ENCODE assay signal across 17 cellular contexts in genomic region chr19:45473366-45474190, GRCh38. TPM values are rescaled to one million over a fixed set of nuclear protein-coding genes. Genes with fewer than 3 reads are reported as not detected.
DNase-seq lines count a peak whose midpoint lies in the region; ATAC-seq, FAIRE-seq and TF ChIP-seq lines count a peak whose summit lies in the region.
"Had no signal": no experiment of that assay in that cellular context is flagged by ENCODE, and none has a peak within 500 bp of the region (broad histone marks: within the 10 kb centered on the region; RNA-seq: fewer than 3 reads in every experiment).

No MANE protein-coding gene starts in this region.

- intact Hi-C loops in gastrocnemius medialis (cut with DNase I; ENCODE audit: low total_unique reads), result no loop called here

- in situ Hi-C loops in gastrocnemius medialis (cut with MboI; ENCODE audit: low sequenced_read_pairs in 4 of 4), result no loop called here

- 51% methylated on average over 16 of the region's 17 CpGs for WGBS in SK-N-SH (ENCODE audit: low lambda C conversion rate)

- H3K27ac Mint-ChIP-seq in HFFc6 (peak overlapping the region; percentile 93), nephron (no peak overlapping the region)

- no peak for DNase-seq in SK-N-SH
- DNase-seq in HFFc6, result no peak
- peak; percentile 52 for DNase-seq in effector CD4-positive, alpha-beta T cell
- no peak for DNase-seq in gastrocnemius medialis
- no peak for DNase-seq in GM12891 (ENCODE audit: insufficient read length, low spot score)
- DNase-seq in hepatic stellate cell (ENCODE audit: low spot score), result no peak
- DNase-seq: 8988T, COR-L47, KBM-7, left colon, NCI-H510A treated with DMSO at 0.1 percent for 48 hours, PC-3, stomach had no signal

- no peaks in the 10 kb centered on the region for H3K9me2 ChIP-seq in SK-N-SH

- peaks cover 34% of the 10 kb centered on the region; the same call in 1 of the 2 replicates for H4K20me1 ChIP-seq in SK-N-SH (ENCODE audit: insufficient read depth)

- no peaks in the 10 kb centered on the region for H3K27me3 ChIP-seq in SK-N-SH (ENCODE audit: insufficient read depth)
- no peaks in the 10 kb centered on the region for H3K27me3 ChIP-seq in gastrocnemius medialis

- peaks cover 96% of the 10 kb centered on the region for H3K27me3 Mint-ChIP-seq in HFFc6 (ENCODE audit: insufficient read depth)
- H3K27me3 Mint-ChIP-seq in nephron (ENCODE audit: low read depth), result peaks cover 68% of the 10 kb centered on the region

- no peak overlapping the region for H3K9ac ChIP-seq in SK-N-SH

- H3K9me3 Mint-ChIP-seq in HFFc6, result peaks cover 77% of the 10 kb centered on the region
- no peaks in the 10 kb centered on the region for H3K9me3 Mint-ChIP-seq in nephron

- H3K36me3 Mint-ChIP-seq in HFFc6 (ENCODE audit: low read depth), result peaks cover 30% of the 10 kb centered on the region
- H3K36me3 Mint-ChIP-seq in nephron (ENCODE audit: low read depth), result no peaks in the 10 kb centered on the region

- H3K4me3 ChIP-seq in SK-N-SH (ENCODE audit: low read depth in 2 of 2, low read length in 1 of 2) (no peak overlapping the region), gastrocnemius medialis (no peak overlapping the region)

- CTCF ChIA-PET in SK-N-SH (lab: Yijun Ruan, JAX), result interaction anchor here (2.0 to 27.6 kb wide), 2 partner anchors 12 to 30 kb away, joined by 12 to 870 read pairs; no protein-coding TSS in a partner anchor

- H3K4me1 Mint-ChIP-seq in HFFc6 (ENCODE audit: low read depth) (peaks cover 89% of the 10 kb centered on the region), nephron (peaks cover 15% of the 10 kb centered on the region)

- H3F3A ChIP-seq in SK-N-SH (replicated peaks; ENCODE audit: insufficient read depth), result peaks cover 8% of the 10 kb centered on the region

- no peaks in the 10 kb centered on the region for H3K9me3 ChIP-seq in SK-N-SH
- no peaks in the 10 kb centered on the region for H3K9me3 ChIP-seq in gastrocnemius medialis
- H3K9me3 ChIP-seq: stomach had no signal

- TF ChIP-seq RAD21 in SK-N-SH (IDR thresholded peaks at IDR 0.05; ENCODE audit: low read length), result no peak

- TF ChIP-seq POLR2A in gastrocnemius medialis (IDR thresholded peaks at IDR 0.05) (no peak), GM12891 (IDR thresholded peaks at IDR 0.05; ENCODE audit: low read depth, low read length) (no peak)

- no peak for TF ChIP-seq CTCF in SK-N-SH (IDR thresholded peaks at IDR 0.05)
- no peak for TF ChIP-seq CTCF in HFFc6 (IDR thresholded peaks at IDR 0.05)
- no peak for TF ChIP-seq CTCF in nephron (IDR thresholded peaks at IDR 0.05; ENCODE audit: unreplicated experiment in 3 of 3)
- TF ChIP-seq CTCF in gastrocnemius medialis (IDR thresholded peaks at IDR 0.05 in 4 of 5, conservative IDR thresholded peaks at IDR 0.05 in 1 of 5), result no peak

- no peak for FAIRE-seq in GM12891 (lab: Jason Lieb, UNC)
- FAIRE-seq: astrocyte had no signal

- no peak overlapping the region for H2AFZ ChIP-seq in SK-N-SH (ENCODE audit: low read depth)

- ATAC-seq in SK-N-SH treated with all-trans-retinoic acid at 6 μM for 48 hours (no peak), gastrocnemius medialis (no peak)
- ATAC-seq: activated CD4-positive, CD25-positive, alpha-beta regulatory T cell treated with anti-CD3 and anti-CD28 coated beads, Interleukin-2, amount 50 U/mL, for 24 hours; left colon; PC-3 had no signal

- H3K4me3 Mint-ChIP-seq in HFFc6 (peak overlapping the region; percentile 89), nephron (peak overlapping the region; percentile 21 to 57 (median 33))

- H3K36me3 ChIP-seq in SK-N-SH (replicated peaks in 1 of 2; ENCODE audit: control insufficient read depth in 1 of 2, insufficient read depth in 2 of 2, low read length in 1 of 2) (no peaks in the 10 kb centered on the region), gastrocnemius medialis (no peaks in the 10 kb centered on the region)

- H3K79me2 ChIP-seq in SK-N-SH (ENCODE audit: insufficient read depth), result no peaks in the 10 kb centered on the region

- POLR2A ChIA-PET in SK-N-SH (lab: Yijun Ruan, JAX), result no interaction called here

- H3K27ac ChIP-seq in SK-N-SH (ENCODE audit: low read depth in 2 of 2, low read length in 1 of 2) (no peak overlapping the region), gastrocnemius medialis (no peak overlapping the region)
- H3K27ac ChIP-seq: stomach had no signal

- no peak overlapping the region for H3K4me2 ChIP-seq in SK-N-SH

- H3K4me1 ChIP-seq in SK-N-SH (ENCODE audit: control insufficient read depth in 1 of 2, insufficient read depth in 2 of 2, low read depth in 1 of 2, low read length in 1 of 2) (peaks cover 0 to 14% of the 10 kb centered on the region in 2 experiments; a peak in 2 of 4 replicates), gastrocnemius medialis (peaks cover 13% of the 10 kb centered on the region in 2 donors)

- TF ChIP-seq EP300 in SK-N-SH (IDR thresholded peaks at IDR 0.05; ENCODE audit: borderline replicate concordance in 1 of 2, low read depth in 1 of 2, low read length in 1 of 2), result no peak

TF ChIP-seq in SK-N-SH, 30 proteins besides CTCF, POLR2A, EP300 and RAD21:
- TF ChIP-seq RFX5 (IDR thresholded peaks at IDR 0.05; ENCODE audit: low read length), result no peak
- TF ChIP-seq GABPA (IDR thresholded peaks at IDR 0.05; ENCODE audit: low read depth), result no peak
- TF ChIP-seq FOSL2 (IDR thresholded peaks at IDR 0.05; ENCODE audit: borderline replicate concordance, low read depth), result no peak
- no peak for TF ChIP-seq EZH2phosphoT487 (IDR thresholded peaks at IDR 0.05; ENCODE audit: borderline replicate concordance, low read depth)
- TF ChIP-seq PBX3 (IDR thresholded peaks at IDR 0.05), result no peak

TF ChIP-seq in GM12891, 5 proteins besides CTCF, POLR2A, EP300 and RAD21:
- TF ChIP-seq TAF1 (IDR thresholded peaks at IDR 0.05; ENCODE audit: low read depth, low read length) (no peak), POLR2AphosphoS5 (IDR thresholded peaks at IDR 0.05; ENCODE audit: low read depth, low read length) (no peak), PAX5 (IDR thresholded peaks at IDR 0.05; ENCODE audit: insufficient read depth, low read length, severe bottlenecking) (no peak), SPI1 (IDR thresholded peaks at IDR 0.05; ENCODE audit: low read depth, low read length) (no peak), POU2F2 (IDR thresholded peaks at IDR 0.05; ENCODE audit: low read depth, low read length) (no peak)

RNA-seq across cellular contexts. Expression of gene FOSB, which starts 5.8 kb away (rescaled TPM):
- 38.4 and 78.2 TPM in 2 replicates for polyA plus RNA-seq in SK-N-SH (2012; rRNA removed)
- polyA plus RNA-seq in SK-N-SH (2012; cell fraction: cytosol; rRNA removed), result 19.6 and 23.8 TPM in 2 replicates
- 377 and 391 TPM in 2 replicates for polyA plus RNA-seq in SK-N-SH (2012; cell fraction: nucleus; rRNA removed)
- total RNA-seq in HFFc6 (2021; fragmentation: NEBNext Ultra II Directional; extraction: Animal tissue kit (Norgen Biotek cat#: 25700)), result 10 to 100 TPM; 35.0 to 71.5 (median 62.9) TPM
- total RNA-seq in gastrocnemius medialis, result 1 to 10 TPM in 2 of 4 donors, under 1 TPM in 1, not detected in 1; 0.17 to 1.8 (median 1.6) TPM
- polyA plus RNA-seq in GM12891 (2012; ENCODE audit: low read depth, missing spikeins), result 6.5 TPM

RNA-seq across cellular contexts. Expression of gene RTN2, which starts 23.3 kb away (rescaled TPM):
- polyA plus RNA-seq in SK-N-SH (2012; rRNA removed), result 6.8 and 7.0 TPM in 2 replicates
- polyA plus RNA-seq in SK-N-SH (2012; cell fraction: cytosol; rRNA removed), result 4.3 and 6.8 TPM in 2 replicates
- polyA plus RNA-seq in SK-N-SH (2012; cell fraction: nucleus; rRNA removed), result 8.6 and 11.9 TPM in 2 replicates
- 10 to 100 TPM; 10.3 to 21.3 (median 13.8) TPM for total RNA-seq in HFFc6 (2021; fragmentation: NEBNext Ultra II Directional; extraction: Animal tissue kit (Norgen Biotek cat#: 25700))
- 100 to 1,000 TPM in 2 of 4 donors, 10 to 100 TPM in 2; 51.8 to 140 (median 101) TPM for total RNA-seq in gastrocnemius medialis
- polyA plus RNA-seq in GM12891 (2012; ENCODE audit: low read depth, missing spikeins), result 5.6 TPM

RNA-seq across cellular contexts. Expression of gene PPM1N, which starts 24.7 kb away (rescaled TPM):
- polyA plus RNA-seq in SK-N-SH (2012; rRNA removed), result 10.3 and 10.9 TPM in 2 replicates
- polyA plus RNA-seq in SK-N-SH (2012; cell fraction: cytosol; rRNA removed), result 6.8 and 8.2 TPM in 2 replicates
- 19.9 and 24.3 TPM in 2 replicates for polyA plus RNA-seq in SK-N-SH (2012; cell fraction: nucleus; rRNA removed)
- 1 to 10 TPM in 4 of 6 experiments, under 1 TPM in 2; 0.80 to 1.3 (median 1.1) TPM for total RNA-seq in HFFc6 (2021; fragmentation: NEBNext Ultra II Directional; extraction: Animal tissue kit (Norgen Biotek cat#: 25700))
- under 1 TPM in 1 of 4 donors, not detected in 3; 0.76 TPM for total RNA-seq in gastrocnemius medialis
- 1.4 TPM for polyA plus RNA-seq in GM12891 (2012; ENCODE audit: low read depth, missing spikeins)

RNA-seq across cellular contexts. Expression of gene VASP, which starts 33.7 kb away (rescaled TPM):
- 31.6 and 37.8 TPM in 2 replicates for polyA plus RNA-seq in SK-N-SH (2012; rRNA removed)
- polyA plus RNA-seq in SK-N-SH (2012; cell fraction: cytosol; rRNA removed), result 26.2 and 30.0 TPM in 2 replicates
- polyA plus RNA-seq in SK-N-SH (2012; cell fraction: nucleus; rRNA removed), result 54.0 and 62.4 TPM in 2 replicates
- 100 to 1,000 TPM; 179 to 199 (median 185) TPM for total RNA-seq in HFFc6 (2021; fragmentation: NEBNext Ultra II Directional; extraction: Animal tissue kit (Norgen Biotek cat#: 25700))
- total RNA-seq in gastrocnemius medialis, result 10 to 100 TPM; 10.2 to 18.2 (median 16.4) TPM
- polyA plus RNA-seq in GM12891 (2012; ENCODE audit: low read depth, missing spikeins), result 65.6 TPM

RNA-seq across cellular contexts. Expression of gene ERCC1, which starts 49.9 kb away (rescaled TPM):
- 93.1 and 95.3 TPM in 2 replicates for polyA plus RNA-seq in SK-N-SH (2012; rRNA removed)
- polyA plus RNA-seq in SK-N-SH (2012; cell fraction: cytosol; rRNA removed), result 45.3 and 58.8 TPM in 2 replicates
- polyA plus RNA-seq in SK-N-SH (2012; cell fraction: nucleus; rRNA removed), result 199 and 204 TPM in 2 replicates
- total RNA-seq in HFFc6 (2021; fragmentation: NEBNext Ultra II Directional; extraction: Animal tissue kit (Norgen Biotek cat#: 25700)), result 100 to 1,000 TPM; 106 to 129 (median 117) TPM
- total RNA-seq in gastrocnemius medialis, result 100 to 1,000 TPM in 2 of 4 donors, 10 to 100 TPM in 2; 92.1 to 185 (median 103) TPM
- 37.4 TPM for polyA plus RNA-seq in GM12891 (2012; ENCODE audit: low read depth, missing spikeins)

Comparison
In these comparisons a context has a peak if more than half of its experiments do, and no peak if none do; other contexts are left out.
1. RNA of gene FOSB, which starts 5.8 kb away (total RNA-seq): 35.0 to 71.5 TPM in HFFc6; 0.17 to 1.8 TPM in gastrocnemius medialis; every median in the first group is over 10 times any median in the second.